8 cellular contexts compared by ENCODE assay signal in the genomic region with DNA sequence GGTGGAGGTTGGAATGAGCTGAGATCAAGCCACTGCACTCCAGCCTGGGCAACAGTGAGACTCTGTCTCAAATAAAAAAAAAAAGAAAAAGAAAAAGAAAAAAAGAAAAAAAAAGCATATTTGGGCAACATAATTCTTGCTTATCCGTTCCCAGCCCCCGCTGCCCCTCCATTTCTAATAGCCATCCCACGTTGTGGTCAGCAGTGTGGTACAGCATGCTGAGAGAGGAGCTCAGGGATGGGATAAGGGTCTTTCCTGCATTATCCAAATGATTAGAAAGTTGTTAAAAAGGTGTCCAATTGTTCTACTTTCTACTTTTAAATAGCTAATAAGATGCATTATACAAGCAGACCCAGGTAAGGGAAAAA.
A peak's percentile ranks its signal among the peaks of the same experiment; 100 is the strongest.
DNase-seq lines count a peak whose midpoint lies in the region; ATAC-seq and TF ChIP-seq lines count a peak whose summit lies in the region.

No MANE protein-coding gene starts in this region.

- H3K4me1 ChIP-seq in OCI-LY3 (ENCODE audit: low read length) (peaks cover 9% of the 10 kb centered on the region), osteoblast (ENCODE audit: insufficient read depth, low read length) (no peaks in the 10 kb centered on the region), adrenal gland (replicated peaks in 1 of 2) (peaks cover 0 to 8% of the 10 kb centered on the region in 2 donors)

- H3K79me2 ChIP-seq in OCI-LY3 (ENCODE audit: low read length): no peaks in the 10 kb centered on the region
- no peaks in the 10 kb centered on the region for H3K79me2 ChIP-seq in osteoblast (ENCODE audit: insufficient read depth, low read length)

- no peak overlapping the region for H3K27ac ChIP-seq in OCI-LY3 (ENCODE audit: low read length)
- no peak overlapping the region for H3K27ac ChIP-seq in dorsolateral prefrontal cortex
- H3K27ac ChIP-seq in osteoblast (ENCODE audit: low read depth, low read length): no peak overlapping the region
- no peak overlapping the region for H3K27ac ChIP-seq in adrenal gland

- intact Hi-C loops in dorsolateral prefrontal cortex (cut with DNase I) (no loop called here), adrenal gland (cut with DNase I) (no loop called here)

- no peak for TF ChIP-seq POLR2A in adrenal gland (IDR thresholded peaks at IDR 0.05)

- TF ChIP-seq CTCF in OCI-LY3 (IDR thresholded peaks at IDR 0.05; ENCODE audit: low read depth, low read length) (no peak), dorsolateral prefrontal cortex (IDR thresholded peaks at IDR 0.05 in 54 of 56, conservative IDR thresholded peaks at IDR 0.05 in 2 of 56; ENCODE audit: low read depth in 1 of 56, partially characterized antibody in 56 of 56) (no peak), osteoblast (IDR thresholded peaks at IDR 0.05; ENCODE audit: extremely low read depth, low read depth, low read length) (no peak), adrenal gland (IDR thresholded peaks at IDR 0.05) (no peak)

- peak overlapping the region; percentile 69; the same call in 1 of the 2 replicates for H2AFZ ChIP-seq in OCI-LY3 (ENCODE audit: low read depth, low read length)
- H2AFZ ChIP-seq in osteoblast (ENCODE audit: low read length): no peak overlapping the region

- no peaks in the 10 kb centered on the region for H4K20me1 ChIP-seq in OCI-LY3 (ENCODE audit: insufficient read depth, low read length)
- H4K20me1 ChIP-seq in osteoblast (ENCODE audit: insufficient read depth, low read length): no peaks in the 10 kb centered on the region

- H3K36me3 ChIP-seq in OCI-LY3 (replicated peaks; ENCODE audit: low read depth, low read length) (no peaks in the 10 kb centered on the region), osteoblast (ENCODE audit: insufficient read depth, low read length) (no peaks in the 10 kb centered on the region), adrenal gland (replicated peaks in 1 of 2) (no peaks in the 10 kb centered on the region)

- peak; percentile 0 for ATAC-seq in GM19351 (IDR thresholded peaks at IDR 0.05; ENCODE audit: unreplicated experiment)

- H3K4me2 ChIP-seq in OCI-LY3 (ENCODE audit: low read length): peak overlapping the region; percentile 69
- peak overlapping the region; percentile 83 for H3K4me2 ChIP-seq in osteoblast (ENCODE audit: insufficient read depth, low read length)

- DNase-seq in dorsolateral prefrontal cortex (no peak), osteoblast (ENCODE audit: insufficient read length, low spot score, missing footprints) (no peak), adrenal gland (no peak), OCI-M1 (lab: John Stamatoyannopoulos, UW) (no peak), NCI-H82 treated with DMSO at 0.1 percent for 48 hours (lab: John Stamatoyannopoulos, UW; ENCODE audit: unreplicated experiment) (no peak), cortex of kidney (lab: John Stamatoyannopoulos, UW) (no peak)

- peak overlapping the region; percentile 63 for H3K9ac ChIP-seq in OCI-LY3 (ENCODE audit: low read length)

- 39 to 67% (median 55%) methylated on average over 3 of the region's 3 CpGs for WGBS in adrenal gland, 4 donors

- H3K4me3 ChIP-seq in OCI-LY3 (ENCODE audit: low read length) (peak overlapping the region; percentile 78), dorsolateral prefrontal cortex (peak overlapping the region in 30 of 59 donors; percentile 21 to 69 (median 52)), osteoblast (ENCODE audit: insufficient read depth, low read length) (peak overlapping the region; percentile 65), adrenal gland (no peak overlapping the region)

- no peaks in the 10 kb centered on the region for H3K9me3 ChIP-seq in OCI-LY3 (ENCODE audit: insufficient read depth, low read length)
- H3K9me3 ChIP-seq in osteoblast (ENCODE audit: low read depth, low read length): no peaks in the 10 kb centered on the region
- H3K9me3 ChIP-seq in adrenal gland (replicated peaks in 1 of 3): no peaks in the 10 kb centered on the region

- H3K27me3 ChIP-seq in OCI-LY3 (ENCODE audit: low read depth, low read length): no peaks in the 10 kb centered on the region; the same call in 1 of the 2 replicates
- peaks cover 0 to 49% (median 29%) of the 10 kb centered on the region in 45 donors for H3K27me3 ChIP-seq in dorsolateral prefrontal cortex
- peaks cover 8% of the 10 kb centered on the region for H3K27me3 ChIP-seq in osteoblast (ENCODE audit: insufficient read depth, low read length)
- peaks cover 40% of the 10 kb centered on the region for H3K27me3 ChIP-seq in adrenal gland

Comparison
In these comparisons a context has a peak if more than half of its experiments do, and no peak if none do; other contexts are left out.
1. H3K4me3 ChIP-seq: peak in OCI-LY3 (single experiment), dorsolateral prefrontal cortex (30 of 59) and osteoblast (single experiment); none in adrenal gland (0 of 4).